ENCODE assay signal across 8 cellular contexts in genomic region chrX:48957827-48958634, GRCh38. TPM values are rescaled to one million over a fixed set of nuclear protein-coding genes. Genes with fewer than 3 reads are reported as not detected.
DNase-seq lines count a peak whose midpoint lies in the region; ATAC-seq and TF ChIP-seq lines count a peak whose summit lies in the region.

No MANE protein-coding gene starts in this region.

- WGBS in adrenal gland, 4 donors: 0 to 47% (median 19%) methylated on average over 31 to 66 of the region's 66 CpGs
- WGBS in heart left ventricle, 4 donors: 0 to 51% (median 18%) methylated on average over 57 to 66 of the region's 66 CpGs

- TF ChIP-seq POLR2A in adrenal gland (IDR thresholded peaks at IDR 0.05): peak; percentile 70 to 76
- no peak for TF ChIP-seq POLR2A in heart left ventricle (IDR thresholded peaks at IDR 0.05)

- no peak for TF ChIP-seq CTCF in GM13976 (IDR thresholded peaks at IDR 0.05; ENCODE audit: borderline replicate concordance, control extremely low read depth, extremely low read depth, insufficient read depth, missing control alignments)
- no peak for TF ChIP-seq CTCF in adrenal gland (IDR thresholded peaks at IDR 0.05)
- TF ChIP-seq CTCF in heart left ventricle (IDR thresholded peaks at IDR 0.05): no peak
- no peak for TF ChIP-seq CTCF in type B pancreatic cell (conservative IDR thresholded peaks at IDR 0.05)

- peak overlapping the region; percentile 85 to 99 (median 95) for H3K27ac ChIP-seq in adrenal gland
- H3K27ac ChIP-seq in heart left ventricle: peak overlapping the region; percentile 87 to 99 (median 94)

- H3K4me3 ChIP-seq in adrenal gland: peak overlapping the region in 3 of 4 donors; percentile 24 to 75 (median 38)
- peak overlapping the region; percentile 49 to 87 (median 71) for H3K4me3 ChIP-seq in heart left ventricle

- H3K9me3 Mint-ChIP-seq in type B pancreatic cell: no peaks in the 10 kb centered on the region

- ATAC-seq in HG02852 (IDR thresholded peaks at IDR 0.05; ENCODE audit: unreplicated experiment) (peak; percentile 77), heart left ventricle (peak; percentile 93 to 97 (median 96))

- H3K4me1 ChIP-seq in adrenal gland (replicated peaks in 1 of 2) (peaks cover 6 to 17% of the 10 kb centered on the region in 2 donors), heart left ventricle (peaks cover 0 to 42% (median 21%) of the 10 kb centered on the region in 12 donors)

- H3K27me3 ChIP-seq in adrenal gland (no peaks in the 10 kb centered on the region), heart left ventricle (no peaks in the 10 kb centered on the region)

- no peaks in the 10 kb centered on the region for H3K9me3 ChIP-seq in adrenal gland (replicated peaks in 1 of 3)
- peaks cover 0 to 5% (median 0%) of the 10 kb centered on the region in 12 donors for H3K9me3 ChIP-seq in heart left ventricle

- DNase-seq in GM13976 (ENCODE audit: low spot score): peak; percentile 90
- peak; percentile 71 for DNase-seq in NCI-H1436 treated with DMSO at 0.1 percent for 48 hours (lab: John Stamatoyannopoulos, UW)
- DNase-seq in T follicular helper cell (ENCODE audit: low read depth): peak; percentile 90
- peak; percentile 93 to 99 (median 97) for DNase-seq in adrenal gland
- DNase-seq in heart left ventricle: peak; percentile 96 to 98 (median 97)
- peak; percentile 97 for DNase-seq in pons (ENCODE audit: low spot score)
- DNase-seq in type B pancreatic cell (ENCODE audit: extremely low spot score, unreplicated experiment): peak; percentile 94

- H3K4me3 Mint-ChIP-seq in type B pancreatic cell: peak overlapping the region; percentile 100

- no peaks in the 10 kb centered on the region for H3K4me1 Mint-ChIP-seq in type B pancreatic cell (ENCODE audit: unreplicated experiment)

- peaks cover 7% of the 10 kb centered on the region for H3K36me3 Mint-ChIP-seq in type B pancreatic cell

- intact Hi-C loops in adrenal gland (cut with DNase I): no loop called here
- intact Hi-C loops in heart left ventricle (cut with DNase I): loop anchor here in 5 of 10 donors (5.0 to 10.0 kb wide), 4 partner anchors 44 to 147 kb away; partner anchors contain the start of genes TFE3 (in 4 of the 5) and GRIPAP1 (in 1 of the 5)

- no peaks in the 10 kb centered on the region for H3K27me3 Mint-ChIP-seq in type B pancreatic cell

- H3K27ac Mint-ChIP-seq in type B pancreatic cell: peak overlapping the region; percentile 100

- in situ Hi-C loops in GM13976 (cut with MboI; ENCODE audit: low sequenced_read_pairs, unreplicated experiment): no loop called here

- H3K36me3 ChIP-seq in adrenal gland (replicated peaks in 1 of 2) (no peaks in the 10 kb centered on the region), heart left ventricle (peaks cover 0 to 13% (median 0%) of the 10 kb centered on the region in 9 donors)

RNA-seq across cellular contexts. Expression of gene OTUD5, which starts 0.6 kb away (rescaled TPM):
- total RNA-seq in adrenal gland (10 to 100 TPM; 39.4 to 67.8 (median 56.7) TPM), heart left ventricle (10 to 100 TPM; 17.6 to 31.1 (median 24.6) TPM), type B pancreatic cell (ENCODE audit: low replicate concordance) (49.5 and 53.1 TPM in 2 replicates)
- polyA plus RNA-seq in adrenal gland (10 to 100 TPM; 47.7 to 79.5 (median 52.2) TPM), heart left ventricle (10 to 100 TPM; 17.2 to 32.7 TPM)

RNA-seq across cellular contexts. Expression of gene KCND1, which starts 13.6 kb away (rescaled TPM):
- 1 to 10 TPM in 5 of 8 donors, under 1 TPM in 3; 0.24 to 2.1 (median 1.0) TPM for total RNA-seq in adrenal gland
- 1 to 10 TPM in 1 of 3 donors, under 1 TPM in 2; 0.77 to 2.4 (median 0.82) TPM for polyA plus RNA-seq in adrenal gland
- 1 to 10 TPM in 3 of 9 donors, under 1 TPM in 6; 0.09 to 1.5 (median 0.50) TPM for total RNA-seq in heart left ventricle
- polyA plus RNA-seq in heart left ventricle: under 1 TPM; 0.19 to 0.29 TPM
- total RNA-seq in type B pancreatic cell (ENCODE audit: low replicate concordance): 3.0 and 3.8 TPM in 2 replicates

RNA-seq across cellular contexts. Expression of gene PIM2, which starts 39.2 kb away (rescaled TPM):
- total RNA-seq in adrenal gland (10 to 100 TPM in 3 of 8 donors, 1 to 10 TPM in 5; 3.8 to 13.1 (median 9.3) TPM), heart left ventricle (10 to 100 TPM in 2 of 9 donors, 1 to 10 TPM in 7; 2.3 to 13.3 (median 3.5) TPM), type B pancreatic cell (ENCODE audit: low replicate concordance) (9.3 and 11.5 TPM in 2 replicates)
- polyA plus RNA-seq in adrenal gland (10 to 100 TPM in 1 of 3 donors, 1 to 10 TPM in 2; 4.1 to 11.9 (median 4.8) TPM), heart left ventricle (1 to 10 TPM; 2.0 to 5.4 TPM)

RNA-seq across cellular contexts. Expression of gene GRIPAP1, which starts 44.0 kb away (rescaled TPM):
- total RNA-seq in adrenal gland (10 to 100 TPM; 27.4 to 60.3 (median 41.6) TPM), heart left ventricle (10 to 100 TPM; 11.4 to 41.6 (median 18.9) TPM), type B pancreatic cell (ENCODE audit: low replicate concordance) (43.3 and 54.7 TPM in 2 replicates)
- polyA plus RNA-seq in adrenal gland (10 to 100 TPM; 39.8 to 86.6 (median 44.1) TPM), heart left ventricle (10 to 100 TPM; 20.2 to 20.4 TPM)

RNA-seq across cellular contexts. Expression of gene SLC35A2, which starts 46.6 kb away (rescaled TPM):
- total RNA-seq in adrenal gland (10 to 100 TPM; 29.4 to 59.7 (median 33.2) TPM), heart left ventricle (10 to 100 TPM; 10.5 to 23.3 (median 14.4) TPM), type B pancreatic cell (ENCODE audit: low replicate concordance) (33.3 and 79.0 TPM in 2 replicates)
- polyA plus RNA-seq in adrenal gland (10 to 100 TPM in 2 of 3 donors, 1 to 10 TPM in 1; 5.1 to 33.5 (median 11.1) TPM), heart left ventricle (10 to 100 TPM in 1 of 2 donors, 1 to 10 TPM in 1; 6.1 to 28.5 TPM)

Comparison
In these comparisons a context has a peak if more than half of its experiments do, and no peak if none do; other contexts are left out.
1. Peak in every context shown above with its lines: DNase-seq, ATAC-seq, H3K4me3 ChIP-seq and H3K27ac ChIP-seq.
2. POLR2A ChIP-seq: peak in adrenal gland (2 of 2); none in heart left ventricle (0 of 2).